ENCODE assay signal across 14 cellular contexts in the genomic region with DNA sequence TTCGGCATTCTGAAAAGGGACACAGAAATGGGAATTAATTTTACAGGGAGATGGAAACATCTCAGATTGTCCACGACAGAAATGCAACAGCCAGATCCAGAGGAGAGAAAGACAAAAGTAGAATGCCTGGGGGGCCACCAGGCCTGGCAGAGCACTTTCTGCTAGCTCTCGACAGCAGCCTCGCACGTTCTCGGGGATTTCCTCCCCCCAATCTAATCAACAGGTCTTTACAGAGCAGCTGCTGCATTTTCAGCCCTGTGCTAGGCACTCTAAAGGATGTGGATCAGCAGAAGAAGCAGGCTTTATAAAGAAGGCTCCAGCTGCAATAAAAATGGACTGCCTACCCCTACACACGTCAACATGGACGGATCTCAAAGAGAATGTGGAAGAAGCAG. TPM values are rescaled to one million over a fixed set of nuclear protein-coding genes. Genes with fewer than 3 reads are reported as not detected.
DNase-seq lines count a peak whose midpoint lies in the region; ATAC-seq, FAIRE-seq and TF ChIP-seq lines count a peak whose summit lies in the region.
"Had no signal": no experiment of that assay in that cellular context is flagged by ENCODE, and none has a peak within 500 bp of the region (broad histone marks: within the 10 kb centered on the region; RNA-seq: fewer than 3 reads in every experiment).

No MANE protein-coding gene starts in this region.

- peaks cover 50% of the 10 kb centered on the region for H3K4me1 Mint-ChIP-seq in MCF 10A (ENCODE audit: insufficient read depth, unreplicated experiment)
- H3K4me1 Mint-ChIP-seq: central memory CD8-positive, alpha-beta T cell had no signal

- peak overlapping the region; percentile 83 for H3K27ac ChIP-seq in HepG2 (ENCODE audit: extremely low read length, insufficient read depth, low read length)
- peak overlapping the region in 13 of 21 experiments; percentile 12 to 76 (median 62) for H3K27ac ChIP-seq in skin epidermis

- H3K9me3 Mint-ChIP-seq in MCF 10A (ENCODE audit: unreplicated experiment), result no peaks in the 10 kb centered on the region
- H3K9me3 Mint-ChIP-seq: activated T-cell treated with anti-CD3 and anti-CD28 coated beads, Interleukin-2, amount 50 U/mL, for 72 hours; CD4-positive, alpha-beta T cell; central memory CD8-positive, alpha-beta T cell; stimulated activated naive CD8-positive, alpha-beta T cell treated with anti-CD3 and anti-CD28 coated beads, Interleukin-15, Interleukin-2, amounts not matched to agents 100 ng/mL and 50 ng/mL, for 24 hours had no signal

- H4K20me1 ChIP-seq in HepG2 (ENCODE audit: insufficient read depth, low read length), result no peaks in the 10 kb centered on the region

- no peaks in the 10 kb centered on the region for H3K9me3 ChIP-seq in HepG2 (ENCODE audit: low read length)

- peak overlapping the region; percentile 60 for H3K4me2 ChIP-seq in HepG2 (ENCODE audit: low read depth, low read length)

- H3K36me3 Mint-ChIP-seq in MCF 10A (ENCODE audit: insufficient read depth, unreplicated experiment), result peaks cover 52% of the 10 kb centered on the region

- ATAC-seq in HepG2 (no peak), GM19463 (IDR thresholded peaks at IDR 0.05; ENCODE audit: unreplicated experiment) (no peak)
- ATAC-seq: activated T-cell treated with anti-CD3 and anti-CD28 coated beads, Interleukin-2, amount 50 U/mL, for 72 hours had no signal

- no peak overlapping the region for H3K4me3 Mint-ChIP-seq in MCF 10A (ENCODE audit: unreplicated experiment)
- H3K4me3 Mint-ChIP-seq: activated T-cell treated with anti-CD3 and anti-CD28 coated beads, Interleukin-2, amount 50 U/mL, for 72 hours; CD4-positive, alpha-beta T cell; central memory CD8-positive, alpha-beta T cell; stimulated activated naive CD8-positive, alpha-beta T cell treated with anti-CD3 and anti-CD28 coated beads, Interleukin-15, Interleukin-2, amounts not matched to agents 100 ng/mL and 50 ng/mL, for 24 hours had no signal

- CTCF ChIA-PET in MCF 10A (lab: Yijun Ruan, JAX) (interaction anchor here (0.6 to 70.3 kb wide), 6 partner anchors 8 to 593 kb away, joined by 3 to 3816 read pairs (median 4); partner anchors contain the start of genes CSRP1 and PHLDA3), HepG2 (lab: Yijun Ruan, JAX; ENCODE audit: low intra/inter-chr PET ratio, low total read pairs) (no interaction called here)

- peaks cover 67% of the 10 kb centered on the region for H3K4me1 ChIP-seq in HepG2 (ENCODE audit: insufficient read depth, low read length)

- in situ Hi-C loops in HepG2 (cut with HindIII; ENCODE audit: extremely low pct_ligation_motif_present, low pct_unique_long_range_greater_than_20kb), result no loop called here

- TF ChIP-seq EP300 in HepG2 (IDR thresholded peaks at IDR 0.05; ENCODE audit: low read depth in 2 of 2, low read length in 2 of 2), result no peak
- no peak for TF ChIP-seq EP300 in HepG2 (CRISPR knock-in tag; IDR thresholded peaks at IDR 0.05; ENCODE audit: borderline replicate concordance)

- BruUV-seq in MCF 10A (replicated peaks; lab: Mats Ljungman, UMichigan) (no TSS peak), HepG2 (replicated peaks; lab: Mats Ljungman, UMichigan) (TSS peak; percentile 83)

- H3K27ac Mint-ChIP-seq in MCF 10A (ENCODE audit: low read depth, unreplicated experiment), result peak overlapping the region; percentile 1
- H3K27ac Mint-ChIP-seq: activated T-cell treated with anti-CD3 and anti-CD28 coated beads, Interleukin-2, amount 50 U/mL, for 72 hours; CD4-positive, alpha-beta T cell; stimulated activated naive CD8-positive, alpha-beta T cell treated with anti-CD3 and anti-CD28 coated beads, Interleukin-15, Interleukin-2, amounts not matched to agents 100 ng/mL and 50 ng/mL, for 24 hours had no signal

- DNase-seq in DMS153 (lab: John Stamatoyannopoulos, UW), result peak; percentile 58
- no peak for DNase-seq in MCF 10A (ENCODE audit: unreplicated experiment)
- no peak for DNase-seq in HepG2 (ENCODE audit: low spot score)
- no peak for DNase-seq in COLO829 (ENCODE audit: low spot score)
- DNase-seq in NCI-H2107 treated with DMSO at 0.1 percent for 48 hours (lab: John Stamatoyannopoulos, UW; ENCODE audit: unreplicated experiment), result no peak
- no peak for DNase-seq in glomerular visceral epithelial cell (ENCODE audit: extremely low spot score)
- DNase-seq: activated T-cell treated with anti-CD3 and anti-CD28 coated beads, Interleukin-2, amount 50 U/mL, for 72 hours; CD4-positive, alpha-beta T cell; NCI-H2227 treated with DMSO at 0.1 percent for 48 hours had no signal

- 68% methylated on average over 8 of the region's 8 CpGs for WGBS in HepG2 (ENCODE audit: low lambda C conversion rate)

- H3K9ac ChIP-seq in HepG2 (ENCODE audit: insufficient read depth, low read depth, low read length), result peak overlapping the region; percentile 44; the same call in 1 of the 2 replicates

- no peaks in the 10 kb centered on the region for H3K27me3 ChIP-seq in HepG2 (ENCODE audit: control insufficient read depth in 1 of 2, insufficient read depth in 2 of 2, low read length in 2 of 2)

- FAIRE-seq in HepG2 (lab: Jason Lieb, UNC), result no peak
- FAIRE-seq: H1 had no signal

- H3K27me3 Mint-ChIP-seq in MCF 10A (ENCODE audit: insufficient read depth, unreplicated experiment), result no peaks in the 10 kb centered on the region
- H3K27me3 Mint-ChIP-seq: CD4-positive, alpha-beta T cell; central memory CD8-positive, alpha-beta T cell; stimulated activated naive CD8-positive, alpha-beta T cell treated with anti-CD3 and anti-CD28 coated beads, Interleukin-15, Interleukin-2, amounts not matched to agents 100 ng/mL and 50 ng/mL, for 24 hours had no signal

- peak overlapping the region in 1 of 3 experiments; percentile 29; a peak in 2 of 6 replicates for H3K4me3 ChIP-seq in HepG2 (replicated peaks in 1 of 3; ENCODE audit: insufficient read depth in 1 of 3, low read depth in 2 of 3, low read length in 3 of 3)
- no peak overlapping the region for H3K4me3 ChIP-seq in skin epidermis

- no peak for TF ChIP-seq POLR2A in HepG2 (IDR thresholded peaks at IDR 0.05; ENCODE audit: insufficient read depth in 1 of 2, low read depth in 2 of 2, low read length in 2 of 2)

- no peaks in the 10 kb centered on the region for H3K79me2 ChIP-seq in HepG2 (ENCODE audit: insufficient read depth, low read length)

- TF ChIP-seq CTCF in MCF 10A (IDR thresholded peaks at IDR 0.05; ENCODE audit: unreplicated experiment) (no peak), HepG2 (CRISPR knock-in tag; IDR thresholded peaks at IDR 0.05) (no peak)

- POLR2A ChIA-PET in MCF 10A (lab: Yijun Ruan, JAX), result interaction anchor here (0.6 to 13.9 kb wide), 6 partner anchors 7 to 223 kb away, joined by 3 to 257 read pairs (median 6); partner anchors contain the start of gene CSRP1
- POLR2A ChIA-PET in HepG2 (lab: Yijun Ruan, JAX), result interaction anchor here (1.3 to 2.2 kb wide), 4 partner anchors 10 to 27 kb away, joined by 4 to 12 read pairs (median 8); partner anchors contain the start of gene PHLDA3

- intact Hi-C loops in MCF 10A (cut with micrococcal nuclease) (no loop called here), HepG2 (cut with micrococcal nuclease; ENCODE audit: unreplicated experiment) (no loop called here)

- TF ChIP-seq RAD21 in HepG2 (CRISPR knock-in tag; IDR thresholded peaks at IDR 0.05), result no peak

- peaks cover 1 to 5% of the 10 kb centered on the region in 2 experiments; a peak in 1 of 5 replicates for H3K36me3 ChIP-seq in HepG2 (replicated peaks in 1 of 2; ENCODE audit: control insufficient read depth in 1 of 2, insufficient read depth in 2 of 2, low read length in 2 of 2)

- H2AFZ ChIP-seq in HepG2 (ENCODE audit: low read length), result no peak overlapping the region

RNA-seq across cellular contexts. Expression of gene CSRP1, which starts 10.6 kb away (rescaled TPM):
- total RNA-seq in MCF 10A (2022) (263 and 358 TPM in 2 replicates), HepG2 (2016; rRNA removed; fragmentation: Illumina TruSeq; extraction: Trizol) (68.9 and 70.8 TPM in 2 replicates)
- 12.3 and 12.8 TPM in 2 replicates for total RNA-seq in HepG2 (2016; cell fraction: cytosol; rRNA removed; fragmentation: Illumina TruSeq; extraction: Trizol; ENCODE audit: low read depth)
- total RNA-seq in HepG2 (2016; cell fraction: insoluble cytoplasmic fraction; rRNA removed; fragmentation: Illumina TruSeq; extraction: Trizol), result 66.1 and 69.5 TPM in 2 replicates
- total RNA-seq in HepG2 (2016; cell fraction: membrane; rRNA removed; fragmentation: Illumina TruSeq; extraction: Trizol), result 28.9 and 33.8 TPM in 2 replicates
- 35.6 and 44.2 TPM in 2 replicates for total RNA-seq in HepG2 (2016; cell fraction: nucleus; rRNA removed; fragmentation: Illumina TruSeq; extraction: Trizol)
- 14.5 and 17.7 TPM in 2 replicates for polyA plus RNA-seq in HepG2 (2011; rRNA removed)
- polyA plus RNA-seq in HepG2 (2011; cell fraction: cytosol; rRNA removed), result 15.2 and 17.2 TPM in 2 replicates
- 10.9 and 14.9 TPM in 2 replicates for polyA plus RNA-seq in HepG2 (2011; cell fraction: nucleus; rRNA removed)
- 9.9 and 18.8 TPM in 2 replicates for polyA plus RNA-seq in HepG2 (2012)
- polyA plus RNA-seq in HepG2 (2016; cell fraction: cytosol; fragmentation: Illumina TruSeq; extraction: Trizol; ENCODE audit: low read depth), result 15.3 and 18.6 TPM in 2 replicates
- polyA plus RNA-seq in HepG2 (2016; cell fraction: insoluble cytoplasmic fraction; fragmentation: Illumina TruSeq; extraction: Trizol; ENCODE audit: low read depth), result 83.1 and 92.4 TPM in 2 replicates
- 29.6 and 30.8 TPM in 2 replicates for polyA plus RNA-seq in HepG2 (2016; cell fraction: membrane; fragmentation: Illumina TruSeq; extraction: Trizol; ENCODE audit: low read depth)
- 54.3 and 54.9 TPM in 2 replicates for polyA plus RNA-seq in HepG2 (2016; cell fraction: nucleus; fragmentation: Illumina TruSeq; extraction: Trizol; ENCODE audit: insufficient read depth, low read depth)
- polyA minus RNA-seq in HepG2 (2011; rRNA and poly(A)+ RNA removed; ENCODE audit: low replicate concordance), result 22.9 and 266 TPM in 2 replicates
- 8.4 and 9.1 TPM in 2 replicates for polyA minus RNA-seq in HepG2 (2011; cell fraction: cytosol; rRNA and poly(A)+ RNA removed)
- polyA minus RNA-seq in HepG2 (2011; cell fraction: nucleus; rRNA and poly(A)+ RNA removed), result 9.1 and 11.7 TPM in 2 replicates

RNA-seq across cellular contexts. Expression of gene PHLDA3, which starts 27.3 kb away (rescaled TPM):
- total RNA-seq in MCF 10A (2022) (169 and 204 TPM in 2 replicates), HepG2 (2016; rRNA removed; fragmentation: Illumina TruSeq; extraction: Trizol) (29.1 and 33.6 TPM in 2 replicates)
- 13.4 and 13.7 TPM in 2 replicates for total RNA-seq in HepG2 (2016; cell fraction: cytosol; rRNA removed; fragmentation: Illumina TruSeq; extraction: Trizol; ENCODE audit: low read depth)
- 29.0 and 34.8 TPM in 2 replicates for total RNA-seq in HepG2 (2016; cell fraction: insoluble cytoplasmic fraction; rRNA removed; fragmentation: Illumina TruSeq; extraction: Trizol)
- total RNA-seq in HepG2 (2016; cell fraction: membrane; rRNA removed; fragmentation: Illumina TruSeq; extraction: Trizol), result 27.3 and 32.8 TPM in 2 replicates
- 15.5 and 17.9 TPM in 2 replicates for total RNA-seq in HepG2 (2016; cell fraction: nucleus; rRNA removed; fragmentation: Illumina TruSeq; extraction: Trizol)
- 16.7 and 25.1 TPM in 2 replicates for polyA plus RNA-seq in HepG2 (2011; rRNA removed)
- 18.1 and 31.9 TPM in 2 replicates for polyA plus RNA-seq in HepG2 (2011; cell fraction: cytosol; rRNA removed)
- 18.6 and 19.4 TPM in 2 replicates for polyA plus RNA-seq in HepG2 (2011; cell fraction: nucleus; rRNA removed)
- 6.9 and 12.1 TPM in 2 replicates for polyA plus RNA-seq in HepG2 (2012)
- 23.0 and 26.1 TPM in 2 replicates for polyA plus RNA-seq in HepG2 (2016; cell fraction: cytosol; fragmentation: Illumina TruSeq; extraction: Trizol; ENCODE audit: low read depth)
- 47.7 and 53.8 TPM in 2 replicates for polyA plus RNA-seq in HepG2 (2016; cell fraction: insoluble cytoplasmic fraction; fragmentation: Illumina TruSeq; extraction: Trizol; ENCODE audit: low read depth)
- polyA plus RNA-seq in HepG2 (2016; cell fraction: membrane; fragmentation: Illumina TruSeq; extraction: Trizol; ENCODE audit: low read depth), result 39.2 and 43.9 TPM in 2 replicates
- polyA plus RNA-seq in HepG2 (2016; cell fraction: nucleus; fragmentation: Illumina TruSeq; extraction: Trizol; ENCODE audit: insufficient read depth, low read depth), result 43.9 and 44.6 TPM in 2 replicates
- polyA minus RNA-seq in HepG2 (2011; rRNA and poly(A)+ RNA removed; ENCODE audit: low replicate concordance), result 16.2 and 21.4 TPM in 2 replicates
- polyA minus RNA-seq in HepG2 (2011; cell fraction: cytosol; rRNA and poly(A)+ RNA removed), result 11.5 and 15.4 TPM in 2 replicates
- 13.6 and 15.2 TPM in 2 replicates for polyA minus RNA-seq in HepG2 (2011; cell fraction: nucleus; rRNA and poly(A)+ RNA removed)

RNA-seq across cellular contexts. Expression of gene NAV1, which starts 42.6 kb away (rescaled TPM):
- total RNA-seq in MCF 10A (2022) (31.4 and 34.9 TPM in 2 replicates), HepG2 (2016; rRNA removed; fragmentation: Illumina TruSeq; extraction: Trizol) (0.01 TPM in 1 of 2 replicates, not detected in the other)
- total RNA-seq in HepG2 (2016; cell fraction: cytosol; rRNA removed; fragmentation: Illumina TruSeq; extraction: Trizol; ENCODE audit: low read depth), result not detected in 2 replicates
- total RNA-seq in HepG2 (2016; cell fraction: insoluble cytoplasmic fraction; rRNA removed; fragmentation: Illumina TruSeq; extraction: Trizol), result 0.02 TPM in 1 of 2 replicates, not detected in the other
- total RNA-seq in HepG2 (2016; cell fraction: membrane; rRNA removed; fragmentation: Illumina TruSeq; extraction: Trizol), result under 0.01 TPM in 1 of 2 replicates, not detected in the other
- not detected in 2 replicates for total RNA-seq in HepG2 (2016; cell fraction: nucleus; rRNA removed; fragmentation: Illumina TruSeq; extraction: Trizol)
- polyA plus RNA-seq in HepG2 (2011; rRNA removed), result 0.04 TPM in 1 of 2 replicates, not detected in the other
- not detected in 2 replicates for polyA plus RNA-seq in HepG2 (2011; cell fraction: cytosol; rRNA removed)
- 0.03 TPM in 1 of 2 replicates, not detected in the other for polyA plus RNA-seq in HepG2 (2011; cell fraction: nucleus; rRNA removed)
- 0.01 TPM in 2 replicates for polyA plus RNA-seq in HepG2 (2012)
- not detected in 2 replicates for polyA plus RNA-seq in HepG2 (2016; cell fraction: cytosol; fragmentation: Illumina TruSeq; extraction: Trizol; ENCODE audit: low read depth)
- not detected in 2 replicates for polyA plus RNA-seq in HepG2 (2016; cell fraction: insoluble cytoplasmic fraction; fragmentation: Illumina TruSeq; extraction: Trizol; ENCODE audit: low read depth)
- not detected in 2 replicates for polyA plus RNA-seq in HepG2 (2016; cell fraction: membrane; fragmentation: Illumina TruSeq; extraction: Trizol; ENCODE audit: low read depth)
- polyA plus RNA-seq in HepG2 (2016; cell fraction: nucleus; fragmentation: Illumina TruSeq; extraction: Trizol; ENCODE audit: insufficient read depth, low read depth), result not detected in 2 replicates
- polyA minus RNA-seq in HepG2 (2011; rRNA and poly(A)+ RNA removed; ENCODE audit: low replicate concordance), result 0.04 and 0.75 TPM in 2 replicates
- polyA minus RNA-seq in HepG2 (2011; cell fraction: cytosol; rRNA and poly(A)+ RNA removed), result not detected in 2 replicates
- polyA minus RNA-seq in HepG2 (2011; cell fraction: nucleus; rRNA and poly(A)+ RNA removed), result not detected in 2 replicates

Comparison
In these comparisons a context has a peak if more than half of its experiments do, and no peak if none do; other contexts are left out.
1. RNA of gene NAV1, which starts 42.6 kb away (total RNA-seq): 31.4 to 34.9 TPM in MCF 10A; under 0.01 to 0.02 TPM in HepG2; every median in the first group is over 10 times any median in the second.